19 cellular contexts compared by ENCODE assay signal in genomic region chr3:70816346-70816745, GRCh38.
"Had no signal": no experiment of that assay in that cellular context is flagged by ENCODE, and none has a peak within 500 bp of the region (broad histone marks: within the 10 kb centered on the region; RNA-seq: fewer than 3 reads in every experiment).

No MANE protein-coding gene starts in this region.

- H3K4me3 ChIP-seq: heart right ventricle, left ventricle myocardium inferior, lower lobe of right lung, psoas muscle, skin epidermis, testis, tibial nerve, upper lobe of right lung, vagina had no signal

- H3K27me3 ChIP-seq: heart right ventricle, testis, tibial nerve, upper lobe of right lung, vagina had no signal

- H3K9me3 ChIP-seq: lower lobe of right lung, psoas muscle, testis, upper lobe of right lung, vagina had no signal

- DNase-seq: effector memory CD8-positive, alpha-beta T cell; heart right ventricle; left ventricle myocardium inferior; lower lobe of right lung; mesendoderm; naive thymus-derived CD4-positive, alpha-beta T cell; nephron progenitor cell; psoas muscle; retina; stimulated activated CD4-positive, alpha-beta T cell treated with anti-CD3 and anti-CD28 coated beads, Interleukin-2, amount 100 ng/mL, for 24 hours; stimulated activated CD4-positive, alpha-beta T cell treated with anti-CD3 and anti-CD28 coated beads, Interleukin-4, amount 100 ng/mL, for 4 hours; stimulated activated naive B cell treated with anti-CD40 and anti-IgM and Interleukin-4, amounts not matched to agents 10 μg/mL and 1 μg/mL and 100 μg/mL, for 72 hours; stimulated activated naive CD8-positive, alpha-beta T cell treated with anti-CD3 and anti-CD28 coated beads, Interleukin-15, amount 100 ng/mL, for 72 hours; testis; upper lobe of right lung had no signal

- H3K36me3 ChIP-seq: heart right ventricle, left ventricle myocardium inferior, lower lobe of right lung, tibial nerve, upper lobe of right lung, vagina had no signal

- ATAC-seq: effector memory CD8-positive, alpha-beta T cell; heart right ventricle; lower lobe of right lung; naive thymus-derived CD4-positive, alpha-beta T cell; psoas muscle; sciatic nerve; stimulated activated naive B cell treated with anti-CD40 and anti-IgM and Interleukin-4, amounts not matched to agents 10 μg/mL and 1 μg/mL and 100 μg/mL, for 72 hours; stimulated activated naive CD8-positive, alpha-beta T cell treated with anti-CD3 and anti-CD28 coated beads, Interleukin-15, amount 100 ng/mL, for 72 hours; upper lobe of right lung had no signal

- H3K4me1 ChIP-seq: left ventricle myocardium inferior, lower lobe of right lung, psoas muscle, testis, tibial nerve, upper lobe of right lung, vagina had no signal

- H3K27ac ChIP-seq: heart right ventricle, left ventricle myocardium inferior, lower lobe of right lung, psoas muscle, skin epidermis, testis, tibial nerve, upper lobe of right lung, vagina had no signal
